ENCODE assay signal across 16 cellular contexts in the genomic region with DNA sequence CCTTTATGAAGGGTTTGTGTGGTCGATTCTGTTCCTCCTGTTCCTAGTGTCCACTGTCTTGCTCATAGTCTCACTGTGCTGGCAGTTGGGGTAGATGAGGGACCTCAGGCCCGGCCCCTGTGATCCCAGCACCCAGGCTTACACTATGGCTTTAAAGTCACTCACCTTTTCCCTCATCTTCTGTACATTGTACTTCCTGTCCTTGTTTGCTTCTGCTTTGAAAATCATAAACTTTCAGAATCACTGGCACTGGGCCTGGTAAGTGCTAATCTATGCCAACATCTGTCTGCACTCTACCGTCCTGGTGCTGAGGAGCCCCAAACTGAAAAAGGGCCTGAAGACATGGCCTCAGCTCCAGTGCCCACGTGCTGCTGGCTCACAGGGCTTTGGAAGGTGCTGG. TPM values are rescaled to one million over a fixed set of nuclear protein-coding genes. Genes with fewer than 3 reads are reported as not detected.
DNase-seq lines count a peak whose midpoint lies in the region; ATAC-seq and TF ChIP-seq lines count a peak whose summit lies in the region.
"Had no signal": no experiment of that assay in that cellular context is flagged by ENCODE, and none has a peak within 500 bp of the region (broad histone marks: within the 10 kb centered on the region; RNA-seq: fewer than 3 reads in every experiment).

No MANE protein-coding gene starts in this region.

- H3K4me1 Mint-ChIP-seq in CD8-positive, alpha-beta T cell (ENCODE audit: low read depth) = peaks cover 23% of the 10 kb centered on the region
- H3K4me1 Mint-ChIP-seq in activated naive CD8-positive, alpha-beta T cell treated with anti-CD3 and anti-CD28 coated beads, Interleukin-2, amount 10 ng/mL, durations not matched to agents 7 days and 5 days = peaks cover 13% of the 10 kb centered on the region
- H3K4me1 Mint-ChIP-seq: neural crest cell had no signal

- TF ChIP-seq CTCF in CD8-positive, alpha-beta T cell (IDR thresholded peaks at IDR 0.05) = no peak
- TF ChIP-seq CTCF in coronary artery (IDR thresholded peaks at IDR 0.05) = no peak

- H3K36me3 Mint-ChIP-seq in CD8-positive, alpha-beta T cell = peaks cover 15% of the 10 kb centered on the region
- peaks cover 3% of the 10 kb centered on the region for H3K36me3 Mint-ChIP-seq in activated naive CD8-positive, alpha-beta T cell treated with anti-CD3 and anti-CD28 coated beads, Interleukin-2, amount 10 ng/mL, durations not matched to agents 7 days and 5 days

- no peak overlapping the region for H3K4me3 ChIP-seq in CD8-positive, alpha-beta T cell (ENCODE audit: low read depth, low read length)
- H3K4me3 ChIP-seq in coronary artery = no peak overlapping the region
- H3K4me3 ChIP-seq: left ventricle myocardium inferior, upper lobe of left lung had no signal

- intact Hi-C loops in CD8-positive, alpha-beta T cell (cut with DNase I, micrococcal nuclease) = no loop called here

- CTCF ChIA-PET in CD8-positive, alpha-beta T cell (lab: Charles Lee) = interaction anchor here (1.0 kb wide), 1 partner anchor 222 kb away, joined by 3 read pairs; no protein-coding TSS in a partner anchor

- H3K27ac Mint-ChIP-seq in CD8-positive, alpha-beta T cell = peak overlapping the region; percentile 58
- peak overlapping the region; percentile 6 for H3K27ac Mint-ChIP-seq in activated naive CD8-positive, alpha-beta T cell treated with anti-CD3 and anti-CD28 coated beads, Interleukin-2, amount 10 ng/mL, durations not matched to agents 7 days and 5 days

- no peak for ATAC-seq in CD8-positive, alpha-beta T cell
- ATAC-seq in GM21367 (IDR thresholded peaks at IDR 0.05; ENCODE audit: unreplicated experiment) (peak; percentile 50), HG03571 (IDR thresholded peaks at IDR 0.05; ENCODE audit: unreplicated experiment) (peak; percentile 38)
- peak; percentile 52 for ATAC-seq in activated naive CD8-positive, alpha-beta T cell treated with anti-CD3 and anti-CD28 coated beads, Interleukin-2, amount 10 ng/mL, durations not matched to agents 7 days and 5 days (ENCODE audit: low read depth)

- no peaks in the 10 kb centered on the region for H3K9me3 Mint-ChIP-seq in CD8-positive, alpha-beta T cell
- H3K9me3 Mint-ChIP-seq in activated naive CD8-positive, alpha-beta T cell treated with anti-CD3 and anti-CD28 coated beads, Interleukin-2, amount 10 ng/mL, durations not matched to agents 7 days and 5 days = no peaks in the 10 kb centered on the region

- no peak overlapping the region for H3K27ac ChIP-seq in CD8-positive, alpha-beta T cell (ENCODE audit: low read depth, low read length)
- no peak overlapping the region for H3K27ac ChIP-seq in coronary artery
- H3K27ac ChIP-seq: left ventricle myocardium inferior, upper lobe of left lung had no signal

- H3K27me3 ChIP-seq in CD8-positive, alpha-beta T cell (ENCODE audit: insufficient read depth, low read length) = no peaks in the 10 kb centered on the region
- H3K27me3 ChIP-seq: upper lobe of left lung had no signal

- peaks cover 14% of the 10 kb centered on the region for H3K4me1 ChIP-seq in CD8-positive, alpha-beta T cell (ENCODE audit: insufficient read depth, low read length)
- H3K4me1 ChIP-seq: left ventricle myocardium inferior, upper lobe of left lung had no signal

- peaks cover 2% of the 10 kb centered on the region for H3K27me3 Mint-ChIP-seq in CD8-positive, alpha-beta T cell (ENCODE audit: low read depth)
- peaks cover 2% of the 10 kb centered on the region for H3K27me3 Mint-ChIP-seq in activated naive CD8-positive, alpha-beta T cell treated with anti-CD3 and anti-CD28 coated beads, Interleukin-2, amount 10 ng/mL, durations not matched to agents 7 days and 5 days

- H3K36me3 ChIP-seq in CD8-positive, alpha-beta T cell (ENCODE audit: insufficient read depth, low read length) = no peaks in the 10 kb centered on the region
- H3K36me3 ChIP-seq: left ventricle myocardium inferior, upper lobe of left lung had no signal

- DNase-seq in CD8-positive, alpha-beta T cell = no peak
- DNase-seq in activated naive CD8-positive, alpha-beta T cell treated with anti-CD3 and anti-CD28 coated beads, Interleukin-2, amount 10 ng/mL, durations not matched to agents 7 days and 5 days = no peak
- no peak for DNase-seq in NCI-H1694 treated with DMSO at 0.1 percent for 48 hours (lab: John Stamatoyannopoulos, UW)
- no peak for DNase-seq in epidermal melanocyte (ENCODE audit: insufficient read length, low spot score)
- DNase-seq in coronary artery (ENCODE audit: low spot score) = no peak
- DNase-seq in NCI-H1048 (lab: John Stamatoyannopoulos, UW) = no peak
- DNase-seq: left ventricle myocardium inferior, NCI-H1092 treated with DMSO at 0.1 percent for 48 hours, NCI-H526, SHP77 treated with DMSO at 0.1 percent for 48 hours, upper lobe of left lung had no signal

- H3K9me3 ChIP-seq in CD8-positive, alpha-beta T cell (ENCODE audit: low read length) = no peaks in the 10 kb centered on the region
- H3K9me3 ChIP-seq: left ventricle myocardium inferior, upper lobe of left lung had no signal

- H3K4me3 Mint-ChIP-seq in CD8-positive, alpha-beta T cell = no peak overlapping the region
- H3K4me3 Mint-ChIP-seq in activated naive CD8-positive, alpha-beta T cell treated with anti-CD3 and anti-CD28 coated beads, Interleukin-2, amount 10 ng/mL, durations not matched to agents 7 days and 5 days = no peak overlapping the region
- H3K4me3 Mint-ChIP-seq: neural crest cell had no signal

- POLR2A ChIA-PET in CD8-positive, alpha-beta T cell (lab: Charles Lee) = no interaction called here
- POLR2A ChIA-PET in activated naive CD8-positive, alpha-beta T cell treated with anti-CD3 and anti-CD28 coated beads, Interleukin-2, amount 10 ng/mL, durations not matched to agents 7 days and 5 days (lab: Charles Lee) = no interaction called here

RNA-seq across cellular contexts. Expression of a gene that starts 5.7 kb away (rescaled TPM):
- not detected for total RNA-seq in CD8-positive, alpha-beta T cell
- total RNA-seq in activated naive CD8-positive, alpha-beta T cell treated with anti-CD3 and anti-CD28 coated beads, Interleukin-2, amount 10 ng/mL, durations not matched to agents 7 days and 5 days = under 1 TPM in 1 of 2 experiments, not detected in 1; 0.65 TPM
- total RNA-seq: glomerular endothelial cell, left ventricle myocardium inferior, neural crest cell, skeletal muscle tissue had no signal

RNA-seq across cellular contexts. Expression of a gene that starts 28.9 kb away (rescaled TPM):
- total RNA-seq in CD8-positive, alpha-beta T cell = 10 to 100 TPM in 1 of 2 experiments, 1 to 10 TPM in 1; 8.3 to 13.1 TPM
- 10 to 100 TPM; 27.3 to 28.2 TPM for total RNA-seq in activated naive CD8-positive, alpha-beta T cell treated with anti-CD3 and anti-CD28 coated beads, Interleukin-2, amount 10 ng/mL, durations not matched to agents 7 days and 5 days
- total RNA-seq: glomerular endothelial cell, left ventricle myocardium inferior, neural crest cell had no signal

RNA-seq across cellular contexts. Expression of a gene that starts 40.1 kb away (rescaled TPM):
- total RNA-seq in CD8-positive, alpha-beta T cell = not detected
- not detected for total RNA-seq in activated naive CD8-positive, alpha-beta T cell treated with anti-CD3 and anti-CD28 coated beads, Interleukin-2, amount 10 ng/mL, durations not matched to agents 7 days and 5 days
- total RNA-seq: glomerular endothelial cell, left ventricle myocardium inferior, neural crest cell, skeletal muscle tissue had no signal

RNA-seq across cellular contexts. Expression of a gene that starts 56.4 kb away (rescaled TPM):
- 100 to 1,000 TPM; 107 to 111 TPM for total RNA-seq in CD8-positive, alpha-beta T cell
- 100 to 1,000 TPM; 199 to 200 TPM for total RNA-seq in activated naive CD8-positive, alpha-beta T cell treated with anti-CD3 and anti-CD28 coated beads, Interleukin-2, amount 10 ng/mL, durations not matched to agents 7 days and 5 days
